9 cellular contexts compared by ENCODE assay signal in the genomic region with DNA sequence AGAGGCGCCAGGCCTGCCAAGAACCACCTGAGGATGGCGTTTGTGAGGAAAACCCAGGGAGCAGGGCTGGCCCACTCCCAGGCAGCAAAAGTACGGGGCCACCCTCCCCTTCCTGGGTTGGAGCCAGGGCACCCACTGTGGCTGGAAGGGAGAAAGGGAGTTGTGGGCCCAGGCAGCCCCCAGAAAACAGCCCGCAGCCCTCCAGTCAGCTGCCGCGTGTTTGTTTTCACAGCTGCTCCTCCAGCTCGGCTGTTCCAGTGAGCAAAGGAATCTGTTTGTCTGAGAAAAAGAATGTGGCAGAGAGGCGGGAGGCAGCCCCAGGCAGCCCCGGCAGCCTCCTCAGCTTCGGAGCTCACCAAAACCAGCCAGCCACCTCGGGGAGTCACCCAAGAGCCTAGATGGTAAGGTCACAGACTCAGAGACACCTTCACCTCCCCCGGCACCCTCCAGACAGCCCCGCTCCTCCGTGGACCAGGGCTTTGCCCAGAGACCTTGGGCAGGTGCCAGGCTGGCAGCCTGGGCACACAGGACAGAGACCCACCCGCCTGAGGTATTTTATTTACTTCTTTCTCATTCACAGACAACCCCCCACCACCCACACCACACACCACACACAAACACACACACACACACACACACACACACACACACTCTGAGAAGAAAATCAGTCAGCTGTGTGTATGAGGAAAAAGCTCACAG.
DNase-seq lines count a peak whose midpoint lies in the region; FAIRE-seq lines count a peak whose summit lies in the region.
"Had no signal": no experiment of that assay in that cellular context is flagged by ENCODE, and none has a peak within 500 bp of the region (broad histone marks: within the 10 kb centered on the region; RNA-seq: fewer than 3 reads in every experiment).

No MANE protein-coding gene starts in this region.

- POLR2A ChIA-PET in activated CD4-positive, alpha-beta memory T cell treated with anti-CD3 and anti-CD28 coated beads, Interleukin-2, amount 10 ng/mL, durations not matched to agents 7 days and 5 days (lab: Charles Lee): no interaction called here

- no peaks in the 10 kb centered on the region for H3K36me3 Mint-ChIP-seq in activated CD4-positive, alpha-beta memory T cell treated with anti-CD3 and anti-CD28 coated beads, Interleukin-2, amount 10 ng/mL, durations not matched to agents 7 days and 5 days (ENCODE audit: low read depth)

- peaks cover 56% of the 10 kb centered on the region for H3K4me1 ChIP-seq in HUES6 (ENCODE audit: control insufficient read depth, insufficient read depth, low read length)
- peaks cover 12% of the 10 kb centered on the region for H3K4me1 ChIP-seq in adipocyte (ENCODE audit: control insufficient read depth, insufficient read depth, low read length)
- no peaks in the 10 kb centered on the region for H3K4me1 ChIP-seq in small intestine (ENCODE audit: control insufficient read depth in 2 of 2, insufficient read depth in 1 of 2, low read depth in 1 of 2, low read length in 1 of 2)

- peaks cover 2% of the 10 kb centered on the region for H3K4me1 Mint-ChIP-seq in activated CD4-positive, alpha-beta memory T cell treated with anti-CD3 and anti-CD28 coated beads, Interleukin-2, amount 10 ng/mL, durations not matched to agents 7 days and 5 days

- H3K36me3 ChIP-seq in HUES6 (ENCODE audit: control insufficient read depth, insufficient read depth, low read length) (no peaks in the 10 kb centered on the region), adipocyte (ENCODE audit: control insufficient read depth, insufficient read depth, low read length, severe bottlenecking) (no peaks in the 10 kb centered on the region), small intestine (ENCODE audit: control insufficient read depth in 2 of 2, insufficient read depth in 2 of 2, low read length in 2 of 2) (no peaks in the 10 kb centered on the region)

- no peaks in the 10 kb centered on the region for H3K27me3 Mint-ChIP-seq in activated CD4-positive, alpha-beta memory T cell treated with anti-CD3 and anti-CD28 coated beads, Interleukin-2, amount 10 ng/mL, durations not matched to agents 7 days and 5 days

- FAIRE-seq in small intestine (lab: Jason Lieb, UNC): no peak

- peak overlapping the region; percentile 10 for H3K9ac ChIP-seq in HUES6 (ENCODE audit: low read length)
- no peak overlapping the region for H3K9ac ChIP-seq in adipocyte (ENCODE audit: low read length)

- CTCF ChIA-PET in activated CD4-positive, alpha-beta memory T cell treated with anti-CD3 and anti-CD28 coated beads, Interleukin-2, amount 10 ng/mL, durations not matched to agents 7 days and 5 days (lab: Charles Lee): no interaction called here

- no peaks in the 10 kb centered on the region; the same call in 1 of the 2 replicates for H3K9me3 ChIP-seq in HUES6 (ENCODE audit: control insufficient read depth, insufficient read depth, low read depth, low read length)
- peaks cover 7% of the 10 kb centered on the region for H3K9me3 ChIP-seq in adipocyte (ENCODE audit: control insufficient read depth, low read length)
- no peaks in the 10 kb centered on the region for H3K9me3 ChIP-seq in small intestine (ENCODE audit: control insufficient read depth, low read depth)

- DNase-seq in adipocyte (ENCODE audit: low read depth) (peak; percentile 72), hepatic stellate cell (ENCODE audit: low spot score) (peak; percentile 71), smooth muscle cell of the brain vasculature (ENCODE audit: low read depth, low spot score) (peak; percentile 68), small intestine (no peak)
- DNase-seq in activated CD4-positive, alpha-beta memory T cell treated with anti-CD3 and anti-CD28 coated beads, Interleukin-2, amount 10 ng/mL, durations not matched to agents 7 days and 5 days: no peak
- no peak for DNase-seq in effector CD4-positive, alpha-beta T cell
- DNase-seq: activated CD4-positive, alpha-beta T cell treated with anti-CD3 and anti-CD28 coated beads, Interleukin-2, amount 50 U/mL, for 1 hour; erythroblast had no signal

- H3K4me3 Mint-ChIP-seq in activated CD4-positive, alpha-beta memory T cell treated with anti-CD3 and anti-CD28 coated beads, Interleukin-2, amount 10 ng/mL, durations not matched to agents 7 days and 5 days: no peak overlapping the region

- H3K27me3 ChIP-seq in HUES6 (ENCODE audit: control insufficient read depth, insufficient read depth, low read length) (no peaks in the 10 kb centered on the region), adipocyte (replicated peaks; ENCODE audit: control insufficient read depth, insufficient read depth, low read length) (peaks cover 7% of the 10 kb centered on the region), small intestine (ENCODE audit: control insufficient read depth in 2 of 2, insufficient read depth in 2 of 2, low read length in 2 of 2) (no peaks in the 10 kb centered on the region)

- H3K4me3 ChIP-seq in HUES6 (ENCODE audit: low read depth, low read length) (no peak overlapping the region), adipocyte (ENCODE audit: low read length) (no peak overlapping the region), small intestine (ENCODE audit: low read depth in 1 of 2, low read length in 2 of 2) (no peak overlapping the region)

- no peaks in the 10 kb centered on the region for H3K9me3 Mint-ChIP-seq in activated CD4-positive, alpha-beta memory T cell treated with anti-CD3 and anti-CD28 coated beads, Interleukin-2, amount 10 ng/mL, durations not matched to agents 7 days and 5 days

- WGBS in small intestine, 3 donors: 15 to 40% (median 37%) methylated on average over 9 to 15 of the region's 15 CpGs

- no peak overlapping the region for H3K27ac Mint-ChIP-seq in activated CD4-positive, alpha-beta memory T cell treated with anti-CD3 and anti-CD28 coated beads, Interleukin-2, amount 10 ng/mL, durations not matched to agents 7 days and 5 days

- H3K27ac ChIP-seq in HUES6 (ENCODE audit: low read depth, low read length) (no peak overlapping the region), small intestine (ENCODE audit: low read depth in 1 of 2, low read length in 1 of 2) (peak overlapping the region in 1 of 2 donors; percentile 49)

Comparison
In these comparisons a context has a peak if more than half of its experiments do, and no peak if none do; other contexts are left out.
1. DNase-seq: peak in adipocyte (single experiment), hepatic stellate cell (single experiment) and smooth muscle cell of the brain vasculature (single experiment); none in activated CD4-positive, alpha-beta memory T cell treated with anti-CD3 and anti-CD28 coated beads, Interleukin-2, amount 10 ng/mL, durations not matched to agents 7 days and 5 days (single experiment), effector CD4-positive, alpha-beta T cell (single experiment) and small intestine (single experiment).